Comparison of ENCODE assay signal across 9 cellular contexts in genomic region chrX:16239211-16239610, GRCh38.
A peak's percentile ranks its signal among the peaks of the same experiment; 100 is the strongest.
DNase-seq lines count a peak whose midpoint lies in the region; ATAC-seq, FAIRE-seq and TF ChIP-seq lines count a peak whose summit lies in the region.
"Had no signal": no experiment of that assay in that cellular context is flagged by ENCODE, and none has a peak within 500 bp of the region (broad histone marks: within the 10 kb centered on the region; RNA-seq: fewer than 3 reads in every experiment).

No MANE protein-coding gene starts in this region.

- FAIRE-seq in HTR-8/SVneo (lab: Jason Lieb, UNC): peak; percentile 87

- TF ChIP-seq CTCF in AG10803 (conservative IDR thresholded peaks at IDR 0.05; ENCODE audit: low read length): no peak

- peak; percentile 75 for DNase-seq in AG10803 (ENCODE audit: low read depth)
- DNase-seq in HTR-8/SVneo (ENCODE audit: insufficient read length, low spot score): peak; percentile 57
- peak; percentile 9 for DNase-seq in fibroblast of gingiva (ENCODE audit: low read depth)
- no peak for DNase-seq in DMS153 (lab: John Stamatoyannopoulos, UW)
- no peak for DNase-seq in ureter (ENCODE audit: low spot score)
- no peak for DNase-seq in NCI-H1417 treated with DMSO at 0.1 percent for 48 hours (lab: John Stamatoyannopoulos, UW)
- no peak for DNase-seq in sciatic nerve (ENCODE audit: low spot score)
- DNase-seq: right cardiac atrium had no signal

- no peak overlapping the region for H3K4me3 ChIP-seq in AG10803 (ENCODE audit: low read length)

- ATAC-seq in GM19351 (IDR thresholded peaks at IDR 0.05; ENCODE audit: unreplicated experiment): peak; percentile 93
- ATAC-seq in sciatic nerve: no peak
- ATAC-seq: right cardiac atrium had no signal

- intact Hi-C loops in sciatic nerve (cut with DNase I): no loop called here

Comparison
In these comparisons a context has a peak if more than half of its experiments do, and no peak if none do; other contexts are left out.
1. DNase-seq: peak in AG10803 (single experiment), HTR-8/SVneo (single experiment) and fibroblast of gingiva (single experiment); none in DMS153 (single experiment), ureter (single experiment), NCI-H1417 treated with DMSO at 0.1 percent for 48 hours (single experiment) and sciatic nerve (single experiment).